23 cellular contexts compared by ENCODE assay signal in genomic region chr16:51267676-51268075, GRCh38.
"Had no signal": no experiment of that assay in that cellular context is flagged by ENCODE, and none has a peak within 500 bp of the region (broad histone marks: within the 10 kb centered on the region; RNA-seq: fewer than 3 reads in every experiment).

No MANE protein-coding gene starts in this region.

- H3K4me1 Mint-ChIP-seq: activated CD4-positive, alpha-beta T cell treated with anti-CD3 and anti-CD28 coated beads, Interleukin-2, amount 10 ng/mL, durations not matched to agents 7 days and 5 days; activated CD8-positive, alpha-beta memory T cell treated with anti-CD3 and anti-CD28 coated beads, Interleukin-2, amount 10 ng/mL, durations not matched to agents 7 days and 5 days; activated naive CD4-positive, alpha-beta T cell treated with anti-CD3 and anti-CD28 coated beads, Interleukin-2, amount 10 ng/mL, durations not matched to agents 7 days and 5 days; immature natural killer cell; naive thymus-derived CD8-positive, alpha-beta T cell; T-cell had no signal

- H3K36me3 ChIP-seq: lower lobe of right lung, neutrophil, pancreas, tibial nerve had no signal

- DNase-seq: activated CD4-positive, alpha-beta T cell treated with anti-CD3 and anti-CD28 coated beads, Interleukin-2, amount 10 ng/mL, durations not matched to agents 7 days and 5 days; activated CD4-positive, CD25-positive, alpha-beta regulatory T cell treated with anti-CD3 and anti-CD28 coated beads, Interleukin-2, amount 50 U/mL, for 72 hours; activated CD8-positive, alpha-beta memory T cell treated with anti-CD3 and anti-CD28 coated beads, Interleukin-2, amount 10 ng/mL, durations not matched to agents 7 days and 5 days; activated CD8-positive, alpha-beta T cell treated with anti-CD3 and anti-CD28 coated beads for 36 hours; activated effector memory CD4-positive, alpha-beta T cell treated with anti-CD3 and anti-CD28 coated beads, Interleukin-2, amount 50 U/mL, for 16 hours; activated naive CD4-positive, alpha-beta T cell treated with anti-CD3 and anti-CD28 coated beads, Interleukin-2, amount 10 ng/mL, durations not matched to agents 7 days and 5 days; activated T-cell treated with anti-CD3 and anti-CD28 coated beads for 4 hours; effector CD8-positive, alpha-beta T cell; foreskin melanocyte; immature natural killer cell; left colon; lower lobe of right lung; naive thymus-derived CD8-positive, alpha-beta T cell; pancreas; stimulated activated CD4-positive, alpha-beta T cell treated with anti-CD3 and anti-CD28 coated beads, Interleukin-15, amount 100 ng/mL, for 24 hours; stimulated activated naive CD4-positive, alpha-beta T cell; T-cell had no signal

- H3K27ac ChIP-seq: lower lobe of right lung, neutrophil, pancreas, tibial nerve, VCaP had no signal

- H3K27ac Mint-ChIP-seq: activated CD4-positive, alpha-beta T cell treated with anti-CD3 and anti-CD28 coated beads, Interleukin-2, amount 10 ng/mL, durations not matched to agents 7 days and 5 days; activated CD8-positive, alpha-beta memory T cell treated with anti-CD3 and anti-CD28 coated beads, Interleukin-2, amount 10 ng/mL, durations not matched to agents 7 days and 5 days; activated CD8-positive, alpha-beta T cell treated with anti-CD3 and anti-CD28 coated beads for 36 hours; activated naive CD4-positive, alpha-beta T cell treated with anti-CD3 and anti-CD28 coated beads, Interleukin-2, amount 10 ng/mL, durations not matched to agents 7 days and 5 days; dendritic cell treated with granulocyte-macrophage colony-stimulating factor and Interleukin-4, amounts not matched to agents 40 ng/mL and 50 ng/mL, for 4 days; immature natural killer cell; naive thymus-derived CD8-positive, alpha-beta T cell; T-cell; T-helper 2 cell treated with Interferon-gamma antibody and Interleukin-4, amounts not matched to agents 5 μg/mL and 100 μg/mL, for 36 hours had no signal

- H3K4me3 ChIP-seq: lower lobe of right lung, pancreas, smooth muscle cell, tibial nerve had no signal

- H3K27me3 Mint-ChIP-seq: activated CD4-positive, alpha-beta T cell treated with anti-CD3 and anti-CD28 coated beads, Interleukin-2, amount 10 ng/mL, durations not matched to agents 7 days and 5 days; activated CD8-positive, alpha-beta memory T cell treated with anti-CD3 and anti-CD28 coated beads, Interleukin-2, amount 10 ng/mL, durations not matched to agents 7 days and 5 days; activated CD8-positive, alpha-beta T cell treated with anti-CD3 and anti-CD28 coated beads for 36 hours; activated naive CD4-positive, alpha-beta T cell treated with anti-CD3 and anti-CD28 coated beads, Interleukin-2, amount 10 ng/mL, durations not matched to agents 7 days and 5 days; dendritic cell treated with granulocyte-macrophage colony-stimulating factor and Interleukin-4, amounts not matched to agents 40 ng/mL and 50 ng/mL, for 4 days; T-cell had no signal

- H3K27me3 ChIP-seq: neutrophil, pancreas, tibial nerve had no signal

- H3K36me3 Mint-ChIP-seq: activated CD8-positive, alpha-beta memory T cell treated with anti-CD3 and anti-CD28 coated beads, Interleukin-2, amount 10 ng/mL, durations not matched to agents 7 days and 5 days; activated naive CD4-positive, alpha-beta T cell treated with anti-CD3 and anti-CD28 coated beads, Interleukin-2, amount 10 ng/mL, durations not matched to agents 7 days and 5 days; immature natural killer cell; T-cell had no signal

- ATAC-seq: activated CD8-positive, alpha-beta memory T cell treated with anti-CD3 and anti-CD28 coated beads, Interleukin-2, amount 10 ng/mL, durations not matched to agents 7 days and 5 days; activated CD8-positive, alpha-beta T cell treated with anti-CD3 and anti-CD28 coated beads for 36 hours; left colon; lower lobe of right lung; naive thymus-derived CD8-positive, alpha-beta T cell; pancreas; T-cell had no signal

- H3K4me1 ChIP-seq: lower lobe of right lung, pancreas, tibial nerve had no signal

- H3K4me2 ChIP-seq: smooth muscle cell had no signal

- FAIRE-seq: pancreas had no signal

- H3K9me3 ChIP-seq: lower lobe of right lung, neutrophil, pancreas had no signal

- H3K4me3 Mint-ChIP-seq: activated CD4-positive, alpha-beta T cell treated with anti-CD3 and anti-CD28 coated beads, Interleukin-2, amount 10 ng/mL, durations not matched to agents 7 days and 5 days; activated CD8-positive, alpha-beta memory T cell treated with anti-CD3 and anti-CD28 coated beads, Interleukin-2, amount 10 ng/mL, durations not matched to agents 7 days and 5 days; activated CD8-positive, alpha-beta T cell treated with anti-CD3 and anti-CD28 coated beads for 36 hours; activated naive CD4-positive, alpha-beta T cell treated with anti-CD3 and anti-CD28 coated beads, Interleukin-2, amount 10 ng/mL, durations not matched to agents 7 days and 5 days; dendritic cell treated with granulocyte-macrophage colony-stimulating factor and Interleukin-4, amounts not matched to agents 40 ng/mL and 50 ng/mL, for 4 days; immature natural killer cell; naive thymus-derived CD8-positive, alpha-beta T cell; T-cell; T-helper 2 cell treated with Interferon-gamma antibody and Interleukin-4, amounts not matched to agents 5 μg/mL and 100 μg/mL, for 36 hours had no signal
